ENCODE assay signal across 1 cellular context in genomic region chr6:2749972-2750600, GRCh38.
TF ChIP-seq lines count a peak whose summit lies in the region.

No MANE protein-coding gene starts in this region.

TF ChIP-seq in HCT116, 20 proteins besides CTCF, POLR2A, EP300 and RAD21 (continued from another document):
- TF ChIP-seq, protein P1, sequence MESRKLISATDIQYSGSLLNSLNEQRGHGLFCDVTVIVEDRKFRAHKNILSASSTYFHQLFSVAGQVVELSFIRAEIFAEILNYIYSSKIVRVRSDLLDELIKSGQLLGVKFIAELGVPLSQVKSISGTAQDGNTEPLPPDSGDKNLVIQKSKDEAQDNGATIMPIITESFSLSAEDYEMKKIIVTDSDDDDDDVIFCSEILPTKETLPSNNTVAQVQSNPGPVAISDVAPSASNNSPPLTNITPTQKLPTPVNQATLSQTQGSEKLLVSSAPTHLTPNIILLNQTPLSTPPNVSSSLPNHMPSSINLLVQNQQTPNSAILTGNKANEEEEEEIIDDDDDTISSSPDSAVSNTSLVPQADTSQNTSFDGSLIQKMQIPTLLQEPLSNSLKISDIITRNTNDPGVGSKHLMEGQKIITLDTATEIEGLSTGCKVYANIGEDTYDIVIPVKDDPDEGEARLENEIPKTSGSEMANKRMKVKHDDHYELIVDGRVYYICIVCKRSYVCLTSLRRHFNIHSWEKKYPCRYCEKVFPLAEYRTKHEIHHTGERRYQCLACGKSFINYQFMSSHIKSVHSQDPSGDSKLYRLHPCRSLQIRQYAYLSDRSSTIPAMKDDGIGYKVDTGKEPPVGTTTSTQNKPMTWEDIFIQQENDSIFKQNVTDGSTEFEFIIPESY (IDR thresholded peaks at IDR 0.05; ENCODE audit: extremely low read depth, insufficient replicate concordance, low read length), result no peak
- TF ChIP-seq ZNF274 (IDR thresholded peaks at IDR 0.05; ENCODE audit: low read depth, low read length) (no peak), EGR1 (IDR thresholded peaks at IDR 0.05; ENCODE audit: low read depth) (no peak), EZH2 (IDR thresholded peaks at IDR 0.05) (no peak), EZH2phosphoT487 (IDR thresholded peaks at IDR 0.05; ENCODE audit: borderline replicate concordance) (no peak), SRF (IDR thresholded peaks at IDR 0.05; ENCODE audit: low read depth) (no peak), TCF7L2 (IDR thresholded peaks at IDR 0.05; ENCODE audit: borderline replicate concordance, extremely low read depth, insufficient read depth, insufficient read length) (no peak), FOSL1 (IDR thresholded peaks at IDR 0.05; ENCODE audit: low read depth) (peak; percentile 9; the same call in 1 of the 2 replicates), ELF1 (IDR thresholded peaks at IDR 0.05; ENCODE audit: borderline replicate concordance, low read depth) (peak; percentile 48; the same call in 1 of the 2 replicates), SIN3A (IDR thresholded peaks at IDR 0.05; ENCODE audit: low read depth) (no peak)
